ENCODE assay signal across 9 cellular contexts in genomic region chr11:116786966-116787365, GRCh38. TPM values are rescaled to one million over a fixed set of nuclear protein-coding genes. Genes with fewer than 3 reads are reported as not detected.
DNase-seq lines count a peak whose midpoint lies in the region; ATAC-seq, FAIRE-seq and TF ChIP-seq lines count a peak whose summit lies in the region.
"Had no signal": no experiment of that assay in that cellular context is flagged by ENCODE, and none has a peak within 500 bp of the region (broad histone marks: within the 10 kb centered on the region; RNA-seq: fewer than 3 reads in every experiment).

No MANE protein-coding gene starts in this region.

- peak overlapping the region; percentile 90 for H3K4me3 Mint-ChIP-seq in Calu3 (ENCODE audit: low read depth, unreplicated experiment)

- H3K9ac ChIP-seq in PC-3 (ENCODE audit: low read length): peak overlapping the region; percentile 92

- H3K36me3 Mint-ChIP-seq in Calu3 (ENCODE audit: insufficient read depth, unreplicated experiment): peaks cover 40% of the 10 kb centered on the region

- H3K27me3 Mint-ChIP-seq in Calu3 (ENCODE audit: unreplicated experiment): no peaks in the 10 kb centered on the region

- no peak for FAIRE-seq in pancreas (lab: Jason Lieb, UNC)

- no peaks in the 10 kb centered on the region for H3K9me2 ChIP-seq in PC-3 (replicated peaks; ENCODE audit: low read length)

- H3F3A ChIP-seq in PC-3 (ENCODE audit: low read length, unreplicated experiment): no peaks in the 10 kb centered on the region

- H3K36me3 ChIP-seq in PC-3 (ENCODE audit: low read depth, low read length) (peaks cover 46% of the 10 kb centered on the region), pancreas (peaks cover 4 to 38% (median 15%) of the 10 kb centered on the region in 3 donors)

- 42 to 45% methylated on average over 5 of the region's 5 CpGs for WGBS in pancreas, 2 donors

- H3K27me3 ChIP-seq in PC-3 (ENCODE audit: low read length): no peaks in the 10 kb centered on the region
- H3K27me3 ChIP-seq in pancreas: no peaks in the 10 kb centered on the region

- H3K9me3 Mint-ChIP-seq in Calu3 (ENCODE audit: low read depth, unreplicated experiment): no peaks in the 10 kb centered on the region

- peaks cover 17% of the 10 kb centered on the region for H3K4me1 Mint-ChIP-seq in Calu3 (ENCODE audit: low read depth, unreplicated experiment)

- DNase-seq in Calu3: no peak
- no peak for DNase-seq in PC-3
- DNase-seq in epithelial cell of proximal tubule (ENCODE audit: low read depth): no peak
- DNase-seq in pancreas: no peak
- no peak for DNase-seq in HPDE6-E6E7 (ENCODE audit: extremely low spot score)

- H3K9me3 ChIP-seq in PC-3 (ENCODE audit: low read length) (no peaks in the 10 kb centered on the region), pancreas (no peaks in the 10 kb centered on the region)

- POLR2A ChIA-PET in PC-3 (lab: Charles Lee; ENCODE audit: unreplicated experiment): interaction anchor here (2.0 kb wide), 1 partner anchor 49 kb away, joined by 7 read pairs; no protein-coding TSS in a partner anchor

- TSS peak; percentile 57 for BruUV-seq in Calu3 (replicated peaks; lab: Mats Ljungman, UMichigan)
- TSS peak; percentile 63 for BruUV-seq in PC-3 (replicated peaks; lab: Mats Ljungman, UMichigan)

- intact Hi-C loops in Calu3 (cut with micrococcal nuclease; ENCODE audit: unreplicated experiment): no loop called here
- intact Hi-C loops in PC-3 (cut with micrococcal nuclease): no loop called here
- intact Hi-C loops in pancreas (cut with DNase I): loop anchor here in 1 of 3 donors (10.0 kb wide), 1 partner anchor 318 kb away; no protein-coding TSS in a partner anchor

- TF ChIP-seq CTCF in Calu3 (IDR thresholded peaks at IDR 0.05; ENCODE audit: unreplicated experiment) (no peak), PC-3 (conservative IDR thresholded peaks at IDR 0.05; ENCODE audit: low read depth, low read length) (no peak), epithelial cell of proximal tubule (conservative IDR thresholded peaks at IDR 0.05; ENCODE audit: low read depth, low read length) (no peak), pancreas (IDR thresholded peaks at IDR 0.05) (no peak)

- CTCF ChIA-PET in Calu3 (lab: Charles Lee): interaction anchor here (0.9 kb wide), 1 partner anchor 11 kb away, joined by 3 read pairs; no protein-coding TSS in a partner anchor
- CTCF ChIA-PET in PC-3 (lab: Charles Lee): interaction anchor here (0.6 to 2.6 kb wide), 3 partner anchors 41 to 352 kb away, joined by 3 to 16 read pairs (median 4); partner anchors contain the start of gene APOA1

- H3K4me3 ChIP-seq in PC-3 (ENCODE audit: low read length): peak overlapping the region; percentile 83
- peak overlapping the region; percentile 89 for H3K4me3 ChIP-seq in epithelial cell of proximal tubule (ENCODE audit: low read depth, low read length)
- H3K4me3 ChIP-seq in pancreas: peak overlapping the region; percentile 91 to 98 (median 94)

- H3K4me1 ChIP-seq in PC-3 (ENCODE audit: insufficient read depth, low read length): peaks cover 36% of the 10 kb centered on the region
- peaks cover 9 to 19% (median 15%) of the 10 kb centered on the region in 3 donors for H3K4me1 ChIP-seq in pancreas

- no peak for ATAC-seq in PC-3
- no peak for ATAC-seq in pancreas
- ATAC-seq in HG03469 (IDR thresholded peaks at IDR 0.05; ENCODE audit: unreplicated experiment): no peak
- no peak for ATAC-seq in HG03280 (IDR thresholded peaks at IDR 0.05; ENCODE audit: unreplicated experiment)
- ATAC-seq in GM21423 (IDR thresholded peaks at IDR 0.05; ENCODE audit: unreplicated experiment): no peak

- peaks cover 32% of the 10 kb centered on the region for H3K79me2 ChIP-seq in PC-3 (ENCODE audit: low read length)

- no peak overlapping the region for H3K27ac Mint-ChIP-seq in Calu3 (ENCODE audit: unreplicated experiment)

- H3K4me2 ChIP-seq in PC-3 (ENCODE audit: low read length): peak overlapping the region; percentile 94

- no peaks in the 10 kb centered on the region; the same call in 1 of the 2 replicates for H4K20me1 ChIP-seq in PC-3 (ENCODE audit: low read length)

- H3K27ac ChIP-seq in PC-3 (ENCODE audit: low read length) (no peak overlapping the region), pancreas (no peak overlapping the region)

- no peak overlapping the region for H2AFZ ChIP-seq in PC-3 (ENCODE audit: low read length)

RNA-seq across cellular contexts. Expression of gene ZPR1, which starts 0.9 kb away (rescaled TPM):
- total RNA-seq in Calu3 (2022): 34.5 and 41.5 TPM in 2 replicates
- total RNA-seq in PC-3 (2014; rRNA removed): 86.5 and 89.5 TPM in 2 replicates
- 39.4 and 64.4 TPM in 2 replicates for total RNA-seq in epithelial cell of proximal tubule
- total RNA-seq in pancreas: 10 to 100 TPM; 15.9 to 35.5 (median 23.4) TPM
- 10 to 100 TPM; 10.8 to 16.6 TPM for polyA plus RNA-seq in pancreas

RNA-seq across cellular contexts. Expression of gene APOA5, which starts 4.7 kb away (rescaled TPM):
- total RNA-seq in Calu3 (2022) (not detected in 2 replicates), PC-3 (2014; rRNA removed) (not detected in 2 replicates), epithelial cell of proximal tubule (not detected in 2 replicates), pancreas (1 to 10 TPM in 1 of 6 donors, under 1 TPM in 3, not detected in 2; 0.60 to 1.5 (median 0.81) TPM)
- polyA plus RNA-seq in pancreas: 1 to 10 TPM; 1.3 to 4.0 TPM
- total RNA-seq: lung microvascular endothelial cell had no signal

RNA-seq across cellular contexts. Expression of gene BUD13, which starts 14.2 kb away (rescaled TPM):
- total RNA-seq in Calu3 (2022) (10.4 and 10.9 TPM in 2 replicates), PC-3 (2014; rRNA removed) (28.9 and 38.0 TPM in 2 replicates), epithelial cell of proximal tubule (27.7 and 33.7 TPM in 2 replicates), pancreas (1 to 10 TPM; 5.2 to 8.5 (median 6.2) TPM)
- polyA plus RNA-seq in pancreas: 10 to 100 TPM; 10.0 to 15.6 TPM

RNA-seq across cellular contexts. Expression of gene APOA4, which starts 36.1 kb away (rescaled TPM):
- total RNA-seq in Calu3 (2022): not detected in 2 replicates
- not detected in 2 replicates for total RNA-seq in PC-3 (2014; rRNA removed)
- total RNA-seq in epithelial cell of proximal tubule: not detected in 2 replicates
- not detected for total RNA-seq in pancreas
- polyA plus RNA-seq in pancreas: under 1 TPM in 1 of 2 donors, not detected in 1; 0.33 TPM
- total RNA-seq: lung microvascular endothelial cell had no signal

RNA-seq across cellular contexts. Expression of gene APOC3, which starts 42.7 kb away (rescaled TPM):
- not detected in 2 replicates for total RNA-seq in Calu3 (2022)
- not detected in 2 replicates for total RNA-seq in PC-3 (2014; rRNA removed)
- total RNA-seq in epithelial cell of proximal tubule: not detected in 2 replicates
- total RNA-seq in pancreas: 1 to 10 TPM in 1 of 6 donors, not detected in 5; 3.7 TPM
- polyA plus RNA-seq in pancreas: 1 to 10 TPM in 1 of 2 donors, not detected in 1; 2.9 TPM
- total RNA-seq: lung microvascular endothelial cell had no signal
